In genomic region chr3:53677406-53677805, GRCh38 we compare ENCODE assay signal across 8 cellular contexts.
DNase-seq lines count a peak whose midpoint lies in the region; ATAC-seq lines count a peak whose summit lies in the region.

No MANE protein-coding gene starts in this region.

- DNase-seq in NCI-H2171 treated with DMSO at 0.1 percent for 48 hours (lab: John Stamatoyannopoulos, UW) = peak; percentile 2
- DNase-seq in NCI-H2171 (lab: John Stamatoyannopoulos, UW) = no peak
- DNase-seq in MV-4-11 (lab: John Stamatoyannopoulos, UW) = peak; percentile 10
- peak; percentile 3 for DNase-seq in fibroblast of peridontal ligament (ENCODE audit: extremely low read depth)
- peak; percentile 17 for DNase-seq in renal cortical epithelial cell (ENCODE audit: low read depth)
- no peak for DNase-seq in kidney glomerular epithelial cell (lab: John Stamatoyannopoulos, UW)
- DNase-seq in NCI-H1105 (lab: John Stamatoyannopoulos, UW) = no peak

- ATAC-seq in HG03025 (IDR thresholded peaks at IDR 0.05; ENCODE audit: low FRiP score, unreplicated experiment) = no peak

Comparison
In these comparisons a context has a peak if more than half of its experiments do, and no peak if none do; other contexts are left out.
1. DNase-seq: peak in NCI-H2171 treated with DMSO at 0.1 percent for 48 hours (single experiment), MV-4-11 (single experiment), fibroblast of peridontal ligament (single experiment) and renal cortical epithelial cell (single experiment); none in NCI-H2171 (single experiment), kidney glomerular epithelial cell (single experiment) and NCI-H1105 (single experiment).